In the genomic region with DNA sequence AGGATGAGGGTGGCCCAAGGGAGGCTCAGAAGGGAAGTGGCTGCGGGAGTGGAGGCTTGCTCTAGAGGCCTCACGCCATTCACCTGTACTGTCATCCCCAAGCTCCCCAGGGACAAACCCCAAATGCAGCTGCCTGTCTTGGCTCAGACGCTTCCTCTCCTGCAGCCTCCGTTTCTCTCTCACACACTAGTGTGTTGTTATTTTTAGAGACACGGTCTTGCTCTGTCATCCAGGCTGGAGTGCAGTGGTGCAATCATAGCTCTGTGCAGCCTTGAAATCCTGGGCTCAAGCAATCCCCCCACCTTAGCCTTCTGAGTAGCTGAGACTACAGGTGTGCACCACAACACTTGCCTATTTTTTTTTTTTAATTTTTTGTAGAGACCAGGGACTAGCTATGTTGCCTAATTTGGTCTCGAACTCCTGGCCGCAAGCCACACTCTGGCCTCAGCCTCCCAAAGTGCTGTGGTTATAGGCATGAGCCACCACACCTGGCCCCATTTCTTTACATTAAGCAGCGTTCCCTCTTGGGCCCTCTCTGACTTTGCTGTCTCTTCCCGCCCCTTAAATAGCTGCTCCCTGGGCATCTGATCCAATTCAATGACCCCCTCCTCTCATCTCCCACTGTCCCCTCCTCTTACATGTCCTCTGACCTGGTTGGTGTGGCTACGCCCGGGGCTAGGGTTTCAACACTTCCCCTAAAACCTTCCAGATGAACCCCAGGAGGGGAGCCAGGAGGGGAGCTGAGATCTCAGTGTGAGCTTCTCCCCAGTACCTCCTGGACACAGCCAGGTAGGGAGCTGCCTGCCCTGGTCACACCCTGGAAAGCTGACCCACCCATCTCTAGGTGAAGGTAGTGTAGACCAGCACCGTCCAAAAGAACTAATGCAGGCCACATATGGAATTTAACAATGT, we compare ENCODE assay signal across 17 cellular contexts. TPM values are rescaled to one million over a fixed set of nuclear protein-coding genes. Genes with fewer than 3 reads are reported as not detected.
"Had no signal": no experiment of that assay in that cellular context is flagged by ENCODE, and none has a peak within 500 bp of the region (broad histone marks: within the 10 kb centered on the region; RNA-seq: fewer than 3 reads in every experiment).

No MANE protein-coding gene starts in this region.

- H3K9ac ChIP-seq: parathyroid adenoma had no signal

- H3K4me1 ChIP-seq: colonic mucosa, transverse colon had no signal

- H3K9me3 ChIP-seq: colonic mucosa, transverse colon had no signal

- DNase-seq: activated B cell treated with CpG ODN at 0.5 μM for 24 hours; activated CD4-positive, alpha-beta T cell treated with anti-CD3 and anti-CD28 coated beads, Interleukin-2, amount 10 ng/mL, durations not matched to agents 7 days and 5 days; activated CD8-positive, alpha-beta memory T cell treated with anti-CD3 and anti-CD28 coated beads for 24 hours; activated naive CD4-positive, alpha-beta T cell treated with anti-CD3 and anti-CD28 coated beads, Interleukin-2, amount 10 ng/mL, durations not matched to agents 7 days and 5 days; caudate nucleus; colonic mucosa; foreskin melanocyte; hypothalamus; midbrain; retina; stimulated activated naive CD4-positive, alpha-beta T cell; substantia nigra; transverse colon had no signal

- H3K27ac ChIP-seq: colonic mucosa, parathyroid adenoma, transverse colon had no signal

- H3K4me2 ChIP-seq: smooth muscle cell had no signal

- H3K27me3 ChIP-seq: colonic mucosa, transverse colon had no signal

- H3K36me3 ChIP-seq: colonic mucosa, transverse colon had no signal

- H3K4me3 ChIP-seq: colonic mucosa, lung, smooth muscle cell, transverse colon had no signal

RNA-seq across cellular contexts. Expression of gene LOXHD1, which starts 24.0 kb away (rescaled TPM):
- total RNA-seq: activated B cell treated with CpG ODN at 0.5 μM for 24 hours, colonic mucosa, endothelial cell of umbilical vein, smooth muscle cell had no signal
